ENCODE assay signal across 17 cellular contexts in the genomic region with DNA sequence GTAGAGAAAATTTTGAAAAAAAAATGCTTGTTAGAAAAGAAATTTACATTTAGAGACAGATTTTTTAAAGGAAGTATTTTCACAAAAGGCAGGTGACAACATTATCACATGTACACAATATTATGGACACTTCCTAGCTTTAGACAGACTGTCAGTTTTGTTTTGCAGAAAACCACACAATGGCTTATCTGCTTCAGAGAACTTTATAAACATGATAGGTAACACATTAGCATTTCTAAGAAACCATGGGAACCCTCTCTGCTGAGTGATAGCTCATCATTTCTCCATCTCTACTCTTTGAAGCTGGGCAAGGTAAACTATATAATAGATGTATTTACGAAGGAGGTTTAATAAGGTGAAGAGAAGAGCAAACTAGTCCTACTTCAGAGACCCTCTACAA. TPM values are rescaled to one million over a fixed set of nuclear protein-coding genes. Genes with fewer than 3 reads are reported as not detected.
A peak's percentile ranks its signal among the peaks of the same experiment; 100 is the strongest.
DNase-seq lines count a peak whose midpoint lies in the region; ATAC-seq, FAIRE-seq and TF ChIP-seq lines count a peak whose summit lies in the region.
"Had no signal": no experiment of that assay in that cellular context is flagged by ENCODE, and none has a peak within 500 bp of the region (broad histone marks: within the 10 kb centered on the region; RNA-seq: fewer than 3 reads in every experiment).

No MANE protein-coding gene starts in this region.

- no peaks in the 10 kb centered on the region for H3K9me3 ChIP-seq in small intestine (ENCODE audit: control insufficient read depth, low read depth)
- H3K9me3 ChIP-seq in body of pancreas: peaks cover 0 to 6% (median 0%) of the 10 kb centered on the region in 3 donors
- H3K9me3 ChIP-seq: BLaER1 treated with 17β-estradiol and CSF1 and Interleukin-3, amounts not matched to agents 10 nM and 100 nM had no signal

- H3K27me3 ChIP-seq in small intestine (ENCODE audit: control insufficient read depth in 2 of 2, insufficient read depth in 2 of 2, low read length in 2 of 2) (no peaks in the 10 kb centered on the region), body of pancreas (no peaks in the 10 kb centered on the region)
- H3K27me3 ChIP-seq: BLaER1 treated with 17β-estradiol and CSF1 and Interleukin-3, amounts not matched to agents 10 nM and 100 nM had no signal

- no peak for TF ChIP-seq CTCF in body of pancreas (IDR thresholded peaks at IDR 0.05)

- TF ChIP-seq POLR2A in body of pancreas (IDR thresholded peaks at IDR 0.05): no peak

- H3K36me3 ChIP-seq in small intestine (ENCODE audit: control insufficient read depth in 2 of 2, insufficient read depth in 2 of 2, low read length in 2 of 2): no peaks in the 10 kb centered on the region
- no peaks in the 10 kb centered on the region for H3K36me3 ChIP-seq in body of pancreas (replicated peaks in 1 of 2; ENCODE audit: insufficient read depth in 1 of 2, low read depth in 2 of 2)
- H3K36me3 ChIP-seq: BLaER1 treated with 17β-estradiol and CSF1 and Interleukin-3, amounts not matched to agents 10 nM and 100 nM had no signal

- H3K27ac ChIP-seq in small intestine (ENCODE audit: low read depth in 1 of 2, low read length in 1 of 2) (no peak overlapping the region), body of pancreas (no peak overlapping the region)
- H3K27ac ChIP-seq: BLaER1 treated with 17β-estradiol and CSF1 and Interleukin-3, amounts not matched to agents 10 nM and 100 nM had no signal

- no peak for FAIRE-seq in small intestine (lab: Jason Lieb, UNC)
- FAIRE-seq: GM18507 had no signal

- ATAC-seq in body of pancreas: no peak
- ATAC-seq: PC-3 had no signal

- DNase-seq in NCI-H1930 (lab: John Stamatoyannopoulos, UW) (peak; percentile 0 to 22), NCI-H748 treated with DMSO at 0.1 percent for 48 hours (lab: John Stamatoyannopoulos, UW) (peak; percentile 76), left kidney (ENCODE audit: low read depth, low spot score) (peak; percentile 10), small intestine (peak; percentile 22), occipital lobe (lab: John Stamatoyannopoulos, UW) (no peak), body of pancreas (no peak), D341Med (ENCODE audit: low spot score) (no peak)
- DNase-seq: ACHN; CD4-positive, alpha-beta memory T cell; GDM1; Kasumi-1; NCI-H187; NCI-H2227 treated with DMSO at 0.1 percent for 48 hours; PC-3; Right ventricle myocardium superior had no signal

- H3K4me3 ChIP-seq in small intestine (ENCODE audit: low read depth in 1 of 2, low read length in 2 of 2) (no peak overlapping the region), body of pancreas (no peak overlapping the region)
- H3K4me3 ChIP-seq: BLaER1 treated with 17β-estradiol and CSF1 and Interleukin-3, amounts not matched to agents 10 nM and 100 nM had no signal

- H3K4me1 ChIP-seq in small intestine (ENCODE audit: control insufficient read depth in 2 of 2, insufficient read depth in 1 of 2, low read depth in 1 of 2, low read length in 1 of 2) (no peaks in the 10 kb centered on the region), body of pancreas (no peaks in the 10 kb centered on the region)
- H3K4me1 ChIP-seq: BLaER1 treated with 17β-estradiol and CSF1 and Interleukin-3, amounts not matched to agents 10 nM and 100 nM had no signal

- intact Hi-C loops in body of pancreas (cut with DNase I): no loop called here

- 14 to 61% (median 38%) methylated on average over 1 of the region's 1 CpG for WGBS in small intestine, 3 donors
- WGBS in body of pancreas, 2 donors: 86 to 94% methylated on average over 1 of the region's 1 CpG

RNA-seq across cellular contexts. Expression of a gene that starts 25.6 kb away (rescaled TPM):
- under 1 TPM in 2 of 3 donors, not detected in 1; under 0.01 to 0.04 TPM for polyA plus RNA-seq in small intestine
- total RNA-seq in occipital lobe (6.9 TPM), body of pancreas (1 to 10 TPM; 5.2 to 5.3 TPM)

Comparison
In these comparisons a context has a peak if more than half of its experiments do, and no peak if none do; other contexts are left out.
1. DNase-seq: peak in NCI-H1930 (2 of 2), NCI-H748 treated with DMSO at 0.1 percent for 48 hours (single experiment), left kidney (single experiment) and small intestine (single experiment); none in occipital lobe (single experiment), body of pancreas (0 of 4) and D341Med (single experiment).